In the genomic region with DNA sequence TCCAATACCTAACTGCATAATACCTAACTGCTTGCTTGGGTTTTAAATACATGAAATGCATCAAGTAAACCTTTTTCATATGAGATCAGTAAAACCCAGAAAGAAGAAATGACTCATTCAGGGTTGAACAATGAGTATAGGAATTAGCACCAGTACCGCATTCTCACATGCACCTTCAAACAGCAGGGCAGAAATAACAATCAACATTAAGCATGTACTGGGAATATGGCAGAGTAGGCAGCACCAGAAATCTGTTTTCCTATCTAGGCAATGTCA, we compare ENCODE assay signal across 12 cellular contexts.
DNase-seq lines count a peak whose midpoint lies in the region; ATAC-seq, FAIRE-seq and TF ChIP-seq lines count a peak whose summit lies in the region.
"Had no signal": no experiment of that assay in that cellular context is flagged by ENCODE, and none has a peak within 500 bp of the region (broad histone marks: within the 10 kb centered on the region; RNA-seq: fewer than 3 reads in every experiment).

No MANE protein-coding gene starts in this region.

- no peak overlapping the region for H3K4me3 ChIP-seq in tibial artery

- no peak for FAIRE-seq in GM12891 (lab: Jason Lieb, UNC)
- FAIRE-seq: H1 had no signal

- ATAC-seq in GM19372 (IDR thresholded peaks at IDR 0.05; ENCODE audit: low read depth, unreplicated experiment), result peak; percentile 87
- peak; percentile 71 for ATAC-seq in HG02623 (IDR thresholded peaks at IDR 0.05; ENCODE audit: unreplicated experiment)
- peak; percentile 88 for ATAC-seq in HG03159 (IDR thresholded peaks at IDR 0.05; ENCODE audit: unreplicated experiment)

- intact Hi-C loops in tibial artery (cut with DNase I; ENCODE audit: low total_unique reads), result no loop called here

- H3K36me3 ChIP-seq in tibial artery, result no peaks in the 10 kb centered on the region

- TF ChIP-seq CTCF in tibial artery (IDR thresholded peaks at IDR 0.05), result no peak

- no peak overlapping the region for H3K27ac ChIP-seq in tibial artery

- TF ChIP-seq POLR2A in GM12891 (IDR thresholded peaks at IDR 0.05; ENCODE audit: low read depth, low read length), result no peak

- H3K27me3 ChIP-seq in tibial artery, result no peaks in the 10 kb centered on the region

- DNase-seq in GM12891 (ENCODE audit: insufficient read length, low spot score), result no peak
- DNase-seq in GM03348 (ENCODE audit: low spot score), result no peak
- no peak for DNase-seq in tibial artery
- DNase-seq in anterior cingulate cortex (lab: John Stamatoyannopoulos, UW), result no peak
- DNase-seq in glomerular visceral epithelial cell (ENCODE audit: extremely low spot score), result no peak
- DNase-seq: activated CD4-positive, alpha-beta memory T cell treated with anti-CD3 and anti-CD28 coated beads for 36 hours; Calu3; trophoblast cell had no signal

- peaks cover 0 to 7% (median 5%) of the 10 kb centered on the region in 3 donors for H3K9me3 ChIP-seq in tibial artery

- H3K4me1 ChIP-seq in tibial artery, result no peaks in the 10 kb centered on the region

TF ChIP-seq in GM12891, 5 proteins besides CTCF, POLR2A, EP300 and RAD21:
- peak; percentile 19; the same call in 1 of the 2 replicates for TF ChIP-seq SPI1 (IDR thresholded peaks at IDR 0.05; ENCODE audit: low read depth, low read length)
- TF ChIP-seq POU2F2 (IDR thresholded peaks at IDR 0.05; ENCODE audit: low read depth, low read length), result no peak
- TF ChIP-seq PAX5 (IDR thresholded peaks at IDR 0.05; ENCODE audit: insufficient read depth, low read length, severe bottlenecking), result no peak
